ENCODE assay signal across 27 cellular contexts in the genomic region with DNA sequence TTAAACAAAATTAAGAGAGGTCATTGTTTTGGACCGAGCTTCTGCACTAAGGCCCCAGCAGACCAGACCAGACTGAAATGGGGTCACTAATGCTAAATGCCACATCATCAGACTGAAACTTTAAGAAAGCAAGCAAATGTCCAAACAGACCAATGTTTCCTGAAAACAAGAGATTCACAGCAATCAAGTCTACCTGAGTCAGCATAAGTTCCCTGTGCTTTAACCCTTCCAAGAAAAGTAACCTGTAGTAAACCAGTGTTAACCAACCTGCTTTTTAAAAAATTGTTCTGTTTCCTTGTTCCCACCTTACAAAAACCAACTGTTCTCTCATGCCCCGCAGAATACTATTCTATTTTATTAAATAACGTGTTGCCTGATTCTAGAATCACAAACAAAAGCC.
"Had no signal": no experiment of that assay in that cellular context is flagged by ENCODE, and none has a peak within 500 bp of the region (broad histone marks: within the 10 kb centered on the region; RNA-seq: fewer than 3 reads in every experiment).

No MANE protein-coding gene starts in this region.

- H3K9me3 ChIP-seq: ovary, psoas muscle, spleen, thoracic aorta, thyroid gland, tibial nerve, upper lobe of right lung, uterus had no signal

- H3K79me2 ChIP-seq: parathyroid adenoma had no signal

- H2AFZ ChIP-seq: neural progenitor cell, parathyroid adenoma had no signal

- DNase-seq: naive thymus-derived CD4-positive, alpha-beta T cell; natural killer cell; occipital lobe; ovary; posterior cingulate gyrus; psoas muscle; right cardiac atrium; spleen; stimulated activated CD4-positive, alpha-beta T cell treated with anti-CD3 and anti-CD28 coated beads, Interleukin-12 subunit alpha, Interleukin-12 subunit beta, amount 100 ng/mL, for 4 hours; stimulated activated CD4-positive, alpha-beta T cell treated with anti-CD3 and anti-CD28 coated beads, Interleukin-1b, Interleukin-23, amount 100 ng/mL, for 48 hours; stimulated activated CD4-positive, alpha-beta T cell treated with anti-CD3 and anti-CD28 coated beads, Interleukin-4, amount 100 ng/mL, for 1 hour; stimulated activated CD4-positive, alpha-beta T cell treated with anti-CD3 and anti-CD28 coated beads, Interleukin-4, amount 100 ng/mL, for 4 hours; stimulated activated CD8-positive, alpha-beta memory T cell treated with anti-CD3 and anti-CD28 coated beads, Interleukin-4, amount 100 ng/mL, for 48 hours; stimulated activated naive CD4-positive, alpha-beta T cell; stimulated activated naive CD8-positive, alpha-beta T cell treated with anti-CD3 and anti-CD28 coated beads, Interleukin-15, amount 100 ng/mL, for 72 hours; stimulated activated naive CD8-positive, alpha-beta T cell treated with anti-CD3 and anti-CD28 coated beads, Interleukin-15, Interleukin-2, amounts not matched to agents 100 U/mL and 50 U/mL, for 24 hours; thyroid gland; upper lobe of right lung; uterus had no signal

- H3K4me1 ChIP-seq: neural progenitor cell, psoas muscle, spleen, thyroid gland, tibial nerve, upper lobe of right lung, uterus had no signal

- H3K36me3 ChIP-seq: neural progenitor cell, ovary, spleen, thoracic aorta, thyroid gland, tibial nerve, upper lobe of right lung, uterus had no signal

- H3K4me3 ChIP-seq: neural progenitor cell, ovary, psoas muscle, skin epidermis, smooth muscle cell, spleen, thoracic aorta, thyroid gland, tibial nerve, upper lobe of right lung, uterus had no signal

- H3K27ac ChIP-seq: neural progenitor cell, ovary, parathyroid adenoma, psoas muscle, skin epidermis, spleen, thoracic aorta, thyroid gland, tibial nerve, upper lobe of right lung, uterus had no signal

- H3K27me3 ChIP-seq: neural progenitor cell, ovary, spleen, thyroid gland, tibial nerve, upper lobe of right lung, uterus had no signal

- H3K9ac ChIP-seq: neural progenitor cell, parathyroid adenoma had no signal

- ATAC-seq: naive thymus-derived CD4-positive, alpha-beta T cell; natural killer cell; psoas muscle; right cardiac atrium; sciatic nerve; stimulated activated memory B cell treated with anti-CD40 and anti-IgM and Interleukin-4, amounts not matched to agents 10 μg/mL and 1 μg/mL and 100 μg/mL, for 72 hours; stimulated activated naive CD8-positive, alpha-beta T cell treated with anti-CD3 and anti-CD28 coated beads, Interleukin-15, amount 100 ng/mL, for 72 hours; stimulated activated naive CD8-positive, alpha-beta T cell treated with anti-CD3 and anti-CD28 coated beads, Interleukin-15, Interleukin-2, amounts not matched to agents 100 U/mL and 50 U/mL, for 24 hours; upper lobe of right lung had no signal

- H3K4me2 ChIP-seq: neural progenitor cell, smooth muscle cell had no signal
